Comparison of ENCODE assay signal across 17 cellular contexts in the genomic region with DNA sequence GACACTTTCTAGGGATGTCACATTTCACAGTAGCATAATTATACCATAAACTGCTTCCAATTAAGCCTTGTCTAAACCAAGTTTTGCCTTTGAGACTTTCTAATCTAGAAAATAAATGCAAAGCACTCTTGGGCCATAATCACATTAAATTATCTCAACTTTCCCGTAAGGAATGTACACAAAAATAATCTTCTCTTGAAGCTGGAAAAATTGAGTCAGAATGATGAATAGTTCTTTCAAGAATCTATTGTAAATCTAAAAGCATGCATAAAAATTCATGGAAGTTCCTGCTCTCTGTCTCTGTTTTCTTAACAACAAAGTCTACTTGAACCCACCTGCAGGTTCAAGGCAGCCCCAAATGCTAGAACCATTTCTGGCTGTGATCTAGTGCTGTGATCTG.
"Had no signal": no experiment of that assay in that cellular context is flagged by ENCODE, and none has a peak within 500 bp of the region (broad histone marks: within the 10 kb centered on the region; RNA-seq: fewer than 3 reads in every experiment).

No MANE protein-coding gene starts in this region.

- ATAC-seq: activated CD8-positive, alpha-beta memory T cell treated with anti-CD3 and anti-CD28 coated beads, Interleukin-2, amount 10 ng/mL, durations not matched to agents 7 days and 5 days; activated CD8-positive, alpha-beta T cell treated with anti-CD3 and anti-CD28 coated beads for 36 hours; activated naive CD4-positive, alpha-beta T cell treated with anti-CD3 and anti-CD28 coated beads, Interleukin-2, amount 50 U/mL, for 72 hours; gastroesophageal sphincter; right lobe of liver; stimulated activated memory B cell treated with anti-CD40 and anti-IgM and Interleukin-4, amounts not matched to agents 10 μg/mL and 1 μg/mL and 100 μg/mL, for 72 hours had no signal

- DNase-seq: activated CD4-positive, alpha-beta T cell treated with anti-CD3 and anti-CD28 coated beads, Interleukin-2, amount 10 ng/mL, durations not matched to agents 7 days and 5 days; activated CD8-positive, alpha-beta memory T cell treated with anti-CD3 and anti-CD28 coated beads, Interleukin-2, amount 10 ng/mL, durations not matched to agents 7 days and 5 days; activated CD8-positive, alpha-beta T cell treated with anti-CD3 and anti-CD28 coated beads for 36 hours; activated gamma-delta T cell treated with Interleukin-2 at 50 U/mL for 16 hours; activated T-cell treated with anti-CD3 and anti-CD28 coated beads for 4 hours; adrenal gland; effector CD4-positive, alpha-beta T cell; erythroblast; head of caudate nucleus; hypothalamus; nucleus accumbens; right lobe of liver; stimulated activated CD4-positive, alpha-beta T cell treated with anti-CD3 and anti-CD28 coated beads, Interleukin-2, amount 100 ng/mL, for 24 hours; stomach had no signal
